ENCODE assay signal across 17 cellular contexts in the genomic region with DNA sequence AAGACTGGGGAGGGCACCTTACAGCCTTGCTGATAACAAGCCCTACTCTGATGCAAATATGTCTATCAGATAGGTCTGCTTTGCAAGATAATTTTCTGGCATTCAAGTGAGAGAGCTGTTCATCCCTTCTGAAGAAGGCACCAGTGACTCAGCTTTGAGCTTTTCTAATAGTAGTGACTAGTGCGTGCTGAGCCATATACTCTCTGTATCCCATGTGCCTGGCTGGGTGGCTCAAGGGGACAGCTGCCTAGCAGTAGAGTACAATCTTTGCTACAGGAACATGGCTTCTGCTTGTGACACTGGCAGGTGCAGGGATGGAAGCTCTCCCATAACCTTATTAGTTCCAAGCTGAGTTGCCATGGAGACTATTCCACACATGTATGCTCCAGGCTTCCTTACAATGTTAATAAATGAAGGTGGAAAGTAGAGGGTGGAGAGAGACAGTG. TPM values are rescaled to one million over a fixed set of nuclear protein-coding genes. Genes with fewer than 3 reads are reported as not detected.
DNase-seq lines count a peak whose midpoint lies in the region; ATAC-seq lines count a peak whose summit lies in the region.
"Had no signal": no experiment of that assay in that cellular context is flagged by ENCODE, and none has a peak within 500 bp of the region (broad histone marks: within the 10 kb centered on the region; RNA-seq: fewer than 3 reads in every experiment).

No MANE protein-coding gene starts in this region.

- H3K36me3 Mint-ChIP-seq in central memory CD8-positive, alpha-beta T cell (ENCODE audit: insufficient read depth), result peaks cover 16% of the 10 kb centered on the region
- H3K36me3 Mint-ChIP-seq: activated CD4-positive, alpha-beta memory T cell treated with anti-CD3 and anti-CD28 coated beads for 36 hours; IgD-negative memory B cell had no signal

- no peak overlapping the region for H3K27ac Mint-ChIP-seq in central memory CD8-positive, alpha-beta T cell (ENCODE audit: low read depth)
- H3K27ac Mint-ChIP-seq: activated CD4-positive, alpha-beta memory T cell treated with anti-CD3 and anti-CD28 coated beads for 36 hours; CD4-positive, alpha-beta T cell; IgD-negative memory B cell had no signal

- ATAC-seq in central memory CD8-positive, alpha-beta T cell (replicated peaks; ENCODE audit: extremely low read depth, poor library complexity, severe bottlenecking), result peak; percentile 24
- peak; percentile 41 for ATAC-seq in sciatic nerve

- no peaks in the 10 kb centered on the region for H3K27me3 Mint-ChIP-seq in central memory CD8-positive, alpha-beta T cell
- H3K27me3 Mint-ChIP-seq: activated CD4-positive, alpha-beta memory T cell treated with anti-CD3 and anti-CD28 coated beads for 36 hours; CD4-positive, alpha-beta T cell; IgD-negative memory B cell had no signal

- H3K9me3 Mint-ChIP-seq in central memory CD8-positive, alpha-beta T cell, result no peaks in the 10 kb centered on the region
- H3K9me3 Mint-ChIP-seq: activated CD4-positive, alpha-beta memory T cell treated with anti-CD3 and anti-CD28 coated beads for 36 hours; CD4-positive, alpha-beta T cell; IgD-negative memory B cell had no signal

- intact Hi-C loops in sciatic nerve (cut with DNase I) (no loop called here), cardiac septum (cut with DNase I) (no loop called here)

- no peak overlapping the region for H3K4me3 Mint-ChIP-seq in central memory CD8-positive, alpha-beta T cell
- H3K4me3 Mint-ChIP-seq: activated CD4-positive, alpha-beta memory T cell treated with anti-CD3 and anti-CD28 coated beads for 36 hours; CD4-positive, alpha-beta T cell; IgD-negative memory B cell had no signal

- DNase-seq in DMS53 (lab: John Stamatoyannopoulos, UW) (peak; percentile 52), DMS53 treated with DMSO at 0.1 percent for 48 hours (lab: John Stamatoyannopoulos, UW; ENCODE audit: unreplicated experiment) (no peak), NCI-H526 (lab: John Stamatoyannopoulos, UW) (peak; percentile 81 to 82), sciatic nerve (ENCODE audit: low spot score) (no peak), RPMI8226 (no peak), cardiac septum (ENCODE audit: low spot score) (no peak), AG08395 (ENCODE audit: low spot score) (no peak)
- no peak for DNase-seq in central memory CD8-positive, alpha-beta T cell (ENCODE audit: low spot score in 2 of 2)
- DNase-seq: activated CD4-positive, alpha-beta memory T cell treated with anti-CD3 and anti-CD28 coated beads for 36 hours; CD4-positive, alpha-beta T cell; colonic mucosa; kidney; NCI-H1436; SHP77; spleen had no signal

- no peaks in the 10 kb centered on the region for H3K4me1 Mint-ChIP-seq in central memory CD8-positive, alpha-beta T cell

RNA-seq across cellular contexts. Expression of a gene that starts 35.0 kb away (rescaled TPM):
- total RNA-seq in sciatic nerve (3.3 TPM), cardiac septum (9.8 TPM)
- total RNA-seq: A172; activated CD4-positive, alpha-beta memory T cell treated with anti-CD3 and anti-CD28 coated beads for 36 hours; CD4-positive, alpha-beta T cell had no signal

Comparison
In these comparisons a context has a peak if more than half of its experiments do, and no peak if none do; other contexts are left out.
1. DNase-seq: peak in DMS53 (single experiment) and NCI-H526 (2 of 2); none in DMS53 treated with DMSO at 0.1 percent for 48 hours (single experiment), central memory CD8-positive, alpha-beta T cell (0 of 2), sciatic nerve (single experiment), RPMI8226 (single experiment), cardiac septum (single experiment) and AG08395 (single experiment).